ENCODE assay signal across 2 cellular contexts in the genomic region with DNA sequence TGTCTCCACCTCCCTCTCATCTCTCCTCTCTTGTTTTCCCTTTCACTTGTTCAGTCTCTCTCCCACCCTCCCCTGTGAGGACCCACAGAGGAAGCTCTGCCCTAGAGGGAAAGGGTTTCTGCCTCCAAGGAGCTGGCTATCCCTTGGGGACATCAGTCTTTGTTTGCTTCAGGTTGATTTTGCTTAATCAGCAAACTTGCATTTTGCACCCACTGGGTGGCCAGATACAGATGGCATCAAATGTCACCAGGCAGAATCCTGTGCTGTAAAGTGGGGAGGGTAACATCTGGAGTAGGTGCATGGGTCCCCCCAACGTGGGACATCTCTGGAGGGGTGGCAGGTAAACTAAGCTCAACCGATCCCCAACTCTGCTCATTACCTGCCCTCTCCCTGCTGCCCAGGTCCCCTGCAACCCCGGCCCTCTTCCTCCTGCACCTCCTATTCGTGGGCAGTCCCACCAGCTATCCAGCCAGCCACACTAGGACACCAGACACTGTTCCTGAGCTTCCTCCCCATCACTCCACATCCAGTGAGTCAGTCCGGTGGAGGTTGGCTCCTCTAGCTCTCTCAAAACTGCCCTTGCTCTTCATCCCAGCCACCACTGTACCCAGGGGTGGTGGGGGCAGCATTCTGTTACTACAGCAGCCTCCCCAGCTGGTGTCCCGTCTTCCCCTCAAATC.
TF ChIP-seq lines count a peak whose summit lies in the region.

No MANE protein-coding gene starts in this region.

TF ChIP-seq in K562, 482 proteins besides CTCF, POLR2A, EP300 and RAD21 (continues in another document):
- TF ChIP-seq ZNF76 (CRISPR knock-in tag; IDR thresholded peaks at IDR 0.05; ENCODE audit: borderline replicate concordance) (no peak), ARID1B (IDR thresholded peaks at IDR 0.05) (no peak), CBX2 (IDR thresholded peaks at IDR 0.05; ENCODE audit: insufficient read depth, low read length, poor library complexity, severe bottlenecking) (no peak), ERF (CRISPR knock-in tag; IDR thresholded peaks at IDR 0.05) (no peak), TAF9B (IDR thresholded peaks at IDR 0.05; ENCODE audit: partially characterized antibody) (no peak), NCOA2 (IDR thresholded peaks at IDR 0.05; ENCODE audit: partially characterized antibody in 2 of 2) (no peak), ZNF311 (CRISPR knock-in tag; IDR thresholded peaks at IDR 0.05) (no peak), STAT5B (CRISPR knock-in tag; IDR thresholded peaks at IDR 0.05) (no peak), ZNF75A (CRISPR knock-in tag; IDR thresholded peaks at IDR 0.05) (no peak), ZNF408 (CRISPR knock-in tag; IDR thresholded peaks at IDR 0.05; ENCODE audit: low read depth) (no peak), KHSRP (IDR thresholded peaks at IDR 0.05) (no peak), HCFC1 (IDR thresholded peaks at IDR 0.05; ENCODE audit: low read depth, low read length) (no peak), ZNF780A (CRISPR knock-in tag; IDR thresholded peaks at IDR 0.05) (no peak), EP400 (IDR thresholded peaks at IDR 0.05) (no peak)
- TF ChIP-seq, protein P1, sequence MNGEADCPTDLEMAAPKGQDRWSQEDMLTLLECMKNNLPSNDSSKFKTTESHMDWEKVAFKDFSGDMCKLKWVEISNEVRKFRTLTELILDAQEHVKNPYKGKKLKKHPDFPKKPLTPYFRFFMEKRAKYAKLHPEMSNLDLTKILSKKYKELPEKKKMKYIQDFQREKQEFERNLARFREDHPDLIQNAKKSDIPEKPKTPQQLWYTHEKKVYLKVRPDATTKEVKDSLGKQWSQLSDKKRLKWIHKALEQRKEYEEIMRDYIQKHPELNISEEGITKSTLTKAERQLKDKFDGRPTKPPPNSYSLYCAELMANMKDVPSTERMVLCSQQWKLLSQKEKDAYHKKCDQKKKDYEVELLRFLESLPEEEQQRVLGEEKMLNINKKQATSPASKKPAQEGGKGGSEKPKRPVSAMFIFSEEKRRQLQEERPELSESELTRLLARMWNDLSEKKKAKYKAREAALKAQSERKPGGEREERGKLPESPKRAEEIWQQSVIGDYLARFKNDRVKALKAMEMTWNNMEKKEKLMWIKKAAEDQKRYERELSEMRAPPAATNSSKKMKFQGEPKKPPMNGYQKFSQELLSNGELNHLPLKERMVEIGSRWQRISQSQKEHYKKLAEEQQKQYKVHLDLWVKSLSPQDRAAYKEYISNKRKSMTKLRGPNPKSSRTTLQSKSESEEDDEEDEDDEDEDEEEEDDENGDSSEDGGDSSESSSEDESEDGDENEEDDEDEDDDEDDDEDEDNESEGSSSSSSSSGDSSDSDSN (IDR thresholded peaks at IDR 0.05; ENCODE audit: borderline replicate concordance in 1 of 2, low read depth in 2 of 2, low read length in 2 of 2), result no peak
- TF ChIP-seq, protein P2, sequence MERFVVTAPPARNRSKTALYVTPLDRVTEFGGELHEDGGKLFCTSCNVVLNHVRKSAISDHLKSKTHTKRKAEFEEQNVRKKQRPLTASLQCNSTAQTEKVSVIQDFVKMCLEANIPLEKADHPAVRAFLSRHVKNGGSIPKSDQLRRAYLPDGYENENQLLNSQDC (CRISPR knock-in tag; IDR thresholded peaks at IDR 0.05), result no peak
- TF ChIP-seq, protein P3, sequence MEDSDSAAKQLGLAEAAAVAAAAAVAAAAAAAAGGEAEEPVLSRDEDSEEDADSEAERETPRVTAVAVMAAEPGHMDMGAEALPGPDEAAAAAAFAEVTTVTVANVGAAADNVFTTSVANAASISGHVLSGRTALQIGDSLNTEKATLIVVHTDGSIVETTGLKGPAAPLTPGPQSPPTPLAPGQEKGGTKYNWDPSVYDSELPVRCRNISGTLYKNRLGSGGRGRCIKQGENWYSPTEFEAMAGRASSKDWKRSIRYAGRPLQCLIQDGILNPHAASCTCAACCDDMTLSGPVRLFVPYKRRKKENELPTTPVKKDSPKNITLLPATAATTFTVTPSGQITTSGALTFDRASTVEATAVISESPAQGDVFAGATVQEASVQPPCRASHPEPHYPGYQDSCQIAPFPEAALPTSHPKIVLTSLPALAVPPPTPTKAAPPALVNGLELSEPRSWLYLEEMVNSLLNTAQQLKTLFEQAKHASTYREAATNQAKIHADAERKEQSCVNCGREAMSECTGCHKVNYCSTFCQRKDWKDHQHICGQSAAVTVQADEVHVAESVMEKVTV (CRISPR knock-in tag; IDR thresholded peaks at IDR 0.05), result no peak
- TF ChIP-seq, protein P4, sequence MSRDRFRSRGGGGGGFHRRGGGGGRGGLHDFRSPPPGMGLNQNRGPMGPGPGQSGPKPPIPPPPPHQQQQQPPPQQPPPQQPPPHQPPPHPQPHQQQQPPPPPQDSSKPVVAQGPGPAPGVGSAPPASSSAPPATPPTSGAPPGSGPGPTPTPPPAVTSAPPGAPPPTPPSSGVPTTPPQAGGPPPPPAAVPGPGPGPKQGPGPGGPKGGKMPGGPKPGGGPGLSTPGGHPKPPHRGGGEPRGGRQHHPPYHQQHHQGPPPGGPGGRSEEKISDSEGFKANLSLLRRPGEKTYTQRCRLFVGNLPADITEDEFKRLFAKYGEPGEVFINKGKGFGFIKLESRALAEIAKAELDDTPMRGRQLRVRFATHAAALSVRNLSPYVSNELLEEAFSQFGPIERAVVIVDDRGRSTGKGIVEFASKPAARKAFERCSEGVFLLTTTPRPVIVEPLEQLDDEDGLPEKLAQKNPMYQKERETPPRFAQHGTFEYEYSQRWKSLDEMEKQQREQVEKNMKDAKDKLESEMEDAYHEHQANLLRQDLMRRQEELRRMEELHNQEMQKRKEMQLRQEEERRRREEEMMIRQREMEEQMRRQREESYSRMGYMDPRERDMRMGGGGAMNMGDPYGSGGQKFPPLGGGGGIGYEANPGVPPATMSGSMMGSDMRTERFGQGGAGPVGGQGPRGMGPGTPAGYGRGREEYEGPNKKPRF (IDR thresholded peaks at IDR 0.05; ENCODE audit: low read depth, low read length), result no peak
- TF ChIP-seq, protein P5, sequence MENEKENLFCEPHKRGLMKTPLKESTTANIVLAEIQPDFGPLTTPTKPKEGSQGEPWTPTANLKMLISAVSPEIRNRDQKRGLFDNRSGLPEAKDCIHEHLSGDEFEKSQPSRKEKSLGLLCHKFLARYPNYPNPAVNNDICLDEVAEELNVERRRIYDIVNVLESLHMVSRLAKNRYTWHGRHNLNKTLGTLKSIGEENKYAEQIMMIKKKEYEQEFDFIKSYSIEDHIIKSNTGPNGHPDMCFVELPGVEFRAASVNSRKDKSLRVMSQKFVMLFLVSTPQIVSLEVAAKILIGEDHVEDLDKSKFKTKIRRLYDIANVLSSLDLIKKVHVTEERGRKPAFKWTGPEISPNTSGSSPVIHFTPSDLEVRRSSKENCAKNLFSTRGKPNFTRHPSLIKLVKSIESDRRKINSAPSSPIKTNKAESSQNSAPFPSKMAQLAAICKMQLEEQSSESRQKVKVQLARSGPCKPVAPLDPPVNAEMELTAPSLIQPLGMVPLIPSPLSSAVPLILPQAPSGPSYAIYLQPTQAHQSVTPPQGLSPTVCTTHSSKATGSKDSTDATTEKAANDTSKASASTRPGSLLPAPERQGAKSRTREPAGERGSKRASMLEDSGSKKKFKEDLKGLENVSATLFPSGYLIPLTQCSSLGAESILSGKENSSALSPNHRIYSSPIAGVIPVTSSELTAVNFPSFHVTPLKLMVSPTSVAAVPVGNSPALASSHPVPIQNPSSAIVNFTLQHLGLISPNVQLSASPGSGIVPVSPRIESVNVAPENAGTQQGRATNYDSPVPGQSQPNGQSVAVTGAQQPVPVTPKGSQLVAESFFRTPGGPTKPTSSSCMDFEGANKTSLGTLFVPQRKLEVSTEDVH (IDR thresholded peaks at IDR 0.05; ENCODE audit: low read depth, partially characterized antibody), result no peak

TF ChIP-seq in neural cell, 6 proteins besides CTCF, POLR2A, EP300 and RAD21:
- TF ChIP-seq SMC3 (conservative IDR thresholded peaks at IDR 0.05; ENCODE audit: poor library complexity), result no peak
- TF ChIP-seq TAF1 (IDR thresholded peaks at IDR 0.05; ENCODE audit: low read depth), result no peak
- no peak for TF ChIP-seq MXI1 (conservative IDR thresholded peaks at IDR 0.05; ENCODE audit: poor library complexity, severe bottlenecking)
- TF ChIP-seq EZH2 (IDR thresholded peaks at IDR 0.05; ENCODE audit: borderline replicate concordance, insufficient read depth, low read length, poor library complexity, severe bottlenecking), result no peak
- TF ChIP-seq, protein P6, sequence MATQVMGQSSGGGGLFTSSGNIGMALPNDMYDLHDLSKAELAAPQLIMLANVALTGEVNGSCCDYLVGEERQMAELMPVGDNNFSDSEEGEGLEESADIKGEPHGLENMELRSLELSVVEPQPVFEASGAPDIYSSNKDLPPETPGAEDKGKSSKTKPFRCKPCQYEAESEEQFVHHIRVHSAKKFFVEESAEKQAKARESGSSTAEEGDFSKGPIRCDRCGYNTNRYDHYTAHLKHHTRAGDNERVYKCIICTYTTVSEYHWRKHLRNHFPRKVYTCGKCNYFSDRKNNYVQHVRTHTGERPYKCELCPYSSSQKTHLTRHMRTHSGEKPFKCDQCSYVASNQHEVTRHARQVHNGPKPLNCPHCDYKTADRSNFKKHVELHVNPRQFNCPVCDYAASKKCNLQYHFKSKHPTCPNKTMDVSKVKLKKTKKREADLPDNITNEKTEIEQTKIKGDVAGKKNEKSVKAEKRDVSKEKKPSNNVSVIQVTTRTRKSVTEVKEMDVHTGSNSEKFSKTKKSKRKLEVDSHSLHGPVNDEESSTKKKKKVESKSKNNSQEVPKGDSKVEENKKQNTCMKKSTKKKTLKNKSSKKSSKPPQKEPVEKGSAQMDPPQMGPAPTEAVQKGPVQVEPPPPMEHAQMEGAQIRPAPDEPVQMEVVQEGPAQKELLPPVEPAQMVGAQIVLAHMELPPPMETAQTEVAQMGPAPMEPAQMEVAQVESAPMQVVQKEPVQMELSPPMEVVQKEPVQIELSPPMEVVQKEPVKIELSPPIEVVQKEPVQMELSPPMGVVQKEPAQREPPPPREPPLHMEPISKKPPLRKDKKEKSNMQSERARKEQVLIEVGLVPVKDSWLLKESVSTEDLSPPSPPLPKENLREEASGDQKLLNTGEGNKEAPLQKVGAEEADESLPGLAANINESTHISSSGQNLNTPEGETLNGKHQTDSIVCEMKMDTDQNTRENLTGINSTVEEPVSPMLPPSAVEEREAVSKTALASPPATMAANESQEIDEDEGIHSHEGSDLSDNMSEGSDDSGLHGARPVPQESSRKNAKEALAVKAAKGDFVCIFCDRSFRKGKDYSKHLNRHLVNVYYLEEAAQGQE (IDR thresholded peaks at IDR 0.05; ENCODE audit: borderline replicate concordance), result no peak
- TF ChIP-seq POLR2AphosphoS5 (IDR thresholded peaks at IDR 0.05), result no peak
TF ChIP-seq in neural cell: peak in this region for 0.
